ENCODE assay signal across 36 cellular contexts in genomic region chr11:133605493-133605892, GRCh38.
"Had no signal": no experiment of that assay in that cellular context is flagged by ENCODE, and none has a peak within 500 bp of the region (broad histone marks: within the 10 kb centered on the region; RNA-seq: fewer than 3 reads in every experiment).

No MANE protein-coding gene starts in this region.

- H3K4me3 ChIP-seq: Peyer's patch had no signal

- H3K4me1 ChIP-seq: Peyer's patch had no signal

- H3K36me3 Mint-ChIP-seq: activated naive CD8-positive, alpha-beta T cell; brain had no signal

- H3K9me3 Mint-ChIP-seq: activated CD4-positive, alpha-beta T cell treated with anti-CD3 and anti-CD28 coated beads, Interleukin-2, amount 10 ng/mL, durations not matched to agents 24 days and 14 days; activated naive CD8-positive, alpha-beta T cell treated with anti-CD3 and anti-CD28 coated beads, Interleukin-2, amount 50 U/mL, for 24 hours had no signal

- H3K27ac ChIP-seq: KMS-11, Peyer's patch, WERI-Rb-1 had no signal

- DNase-seq: activated CD4-positive, alpha-beta T cell treated with anti-CD3 and anti-CD28 coated beads, Interleukin-2, amount 10 ng/mL, durations not matched to agents 24 days and 14 days; activated CD4-positive, alpha-beta T cell treated with anti-CD3 and anti-CD28 coated beads, Interleukin-2, amount 50 U/mL, for 4 hours; activated CD8-positive, alpha-beta T cell treated with anti-CD3 and anti-CD28 coated beads for 36 hours; activated gamma-delta T cell; activated naive CD4-positive, alpha-beta T cell treated with Interleukin-2 at 50 U/mL for 16 hours; activated naive CD8-positive, alpha-beta T cell treated with anti-CD3 and anti-CD28 coated beads, Interleukin-2, amount 50 U/mL, for 24 hours; activated T-cell treated with anti-CD3 and anti-CD28 coated beads, Interleukin-2, amount 50 U/mL, for 24 hours; anterior cingulate cortex; caudate nucleus; cerebellar nuclear complex; MM.1S; MV-4-11; NCI-H1092; NCI-H1417; NCI-H146; NCI-H187; NCI-H2029 treated with DMSO at 0.1 percent for 48 hours; NCI-H2107; NCI-H2171; NCI-H226; NCI-H446 treated with DMSO at 0.1 percent for 48 hours; NCI-H69; NK-92 treated with Interleukin-12 subunit alpha and Interleukin-12 subunit beta, amount 100 ng/mL, for 24 hours; PC-3; Peyer's patch; RPMI8226; SIG-M5; T-helper 1 cell; T-helper 2 cell; T-helper 9 cell; WERI-Rb-1 had no signal

- H3K36me3 ChIP-seq: Peyer's patch, WERI-Rb-1 had no signal

- H3K4me3 Mint-ChIP-seq: activated CD4-positive, alpha-beta T cell treated with anti-CD3 and anti-CD28 coated beads, Interleukin-2, amount 10 ng/mL, durations not matched to agents 24 days and 14 days; activated CD8-positive, alpha-beta T cell treated with anti-CD3 and anti-CD28 coated beads for 36 hours; activated naive CD8-positive, alpha-beta T cell; activated naive CD8-positive, alpha-beta T cell treated with anti-CD3 and anti-CD28 coated beads, Interleukin-2, amount 50 U/mL, for 24 hours; activated T-cell treated with anti-CD3 and anti-CD28 coated beads, Interleukin-2, amount 50 U/mL, for 24 hours; brain had no signal

- H3K9me3 ChIP-seq: Peyer's patch had no signal

- H3K9ac ChIP-seq: KMS-11 had no signal

- H3K27me3 Mint-ChIP-seq: activated CD4-positive, alpha-beta T cell treated with anti-CD3 and anti-CD28 coated beads, Interleukin-2, amount 10 ng/mL, durations not matched to agents 24 days and 14 days; activated CD8-positive, alpha-beta T cell treated with anti-CD3 and anti-CD28 coated beads for 36 hours; activated naive CD8-positive, alpha-beta T cell; activated naive CD8-positive, alpha-beta T cell treated with anti-CD3 and anti-CD28 coated beads, Interleukin-2, amount 50 U/mL, for 24 hours; activated T-cell treated with anti-CD3 and anti-CD28 coated beads, Interleukin-2, amount 50 U/mL, for 24 hours had no signal

- H3K4me1 Mint-ChIP-seq: activated CD4-positive, alpha-beta T cell treated with anti-CD3 and anti-CD28 coated beads, Interleukin-2, amount 10 ng/mL, durations not matched to agents 24 days and 14 days; activated naive CD8-positive, alpha-beta T cell treated with anti-CD3 and anti-CD28 coated beads, Interleukin-2, amount 50 U/mL, for 24 hours; brain had no signal

- ATAC-seq: activated CD8-positive, alpha-beta T cell treated with anti-CD3 and anti-CD28 coated beads for 36 hours; activated naive CD8-positive, alpha-beta T cell treated with anti-CD3 and anti-CD28 coated beads, Interleukin-2, amount 50 U/mL, for 24 hours; PC-3; SK-N-SH treated with all-trans-retinoic acid at 6 μM for 48 hours had no signal

- H3K27me3 ChIP-seq: Peyer's patch had no signal

- H3K4me2 ChIP-seq: KMS-11 had no signal

- H3K27ac Mint-ChIP-seq: activated CD4-positive, alpha-beta T cell treated with anti-CD3 and anti-CD28 coated beads, Interleukin-2, amount 10 ng/mL, durations not matched to agents 24 days and 14 days; activated CD8-positive, alpha-beta T cell treated with anti-CD3 and anti-CD28 coated beads for 36 hours; activated naive CD8-positive, alpha-beta T cell; activated naive CD8-positive, alpha-beta T cell treated with anti-CD3 and anti-CD28 coated beads, Interleukin-2, amount 50 U/mL, for 24 hours; activated T-cell treated with anti-CD3 and anti-CD28 coated beads, Interleukin-2, amount 50 U/mL, for 24 hours; activated T-helper 2 cell treated with anti-CD3 and anti-CD28 coated beads, Interferon-gamma antibody, Interleukin-2, Interleukin-4, amounts not matched to agents 10 μg/mL and 5 μg/mL and 100 μg/mL, durations not matched to agents 14 hours and 24 hours and 36 hours; brain had no signal
